ENCODE assay signal across 29 cellular contexts in the genomic region with DNA sequence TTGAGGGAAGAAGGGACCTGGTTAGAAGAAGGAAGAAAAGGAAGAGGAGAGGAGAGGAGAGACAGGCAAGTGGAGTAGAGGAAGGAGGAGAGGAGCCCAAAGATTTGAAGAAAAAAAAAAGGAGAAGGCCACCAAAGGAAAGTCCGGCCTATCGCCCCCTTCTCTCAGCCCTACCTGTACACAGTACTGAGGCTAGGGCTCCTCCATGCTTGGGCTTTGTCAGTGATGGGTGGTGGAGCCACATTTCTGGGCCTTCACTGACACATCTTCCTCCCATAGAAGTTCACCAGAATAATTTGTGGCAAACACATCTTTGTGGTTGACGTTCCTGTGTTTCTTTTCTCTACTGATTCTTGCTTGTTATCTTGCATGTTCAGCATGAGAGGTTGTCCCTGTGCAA.
DNase-seq lines count a peak whose midpoint lies in the region; ATAC-seq and TF ChIP-seq lines count a peak whose summit lies in the region.
"Had no signal": no experiment of that assay in that cellular context is flagged by ENCODE, and none has a peak within 500 bp of the region (broad histone marks: within the 10 kb centered on the region; RNA-seq: fewer than 3 reads in every experiment).

No MANE protein-coding gene starts in this region.

- intact Hi-C loops in esophagus squamous epithelium (cut with DNase I): no loop called here

- no peak overlapping the region for H3K4me3 ChIP-seq in esophagus squamous epithelium
- H3K4me3 ChIP-seq in subcutaneous abdominal adipose tissue (ENCODE audit: low read depth in 1 of 5, low read length in 5 of 5): no peak overlapping the region
- no peak overlapping the region for H3K4me3 ChIP-seq in tibial nerve
- H3K4me3 ChIP-seq: pancreas, upper lobe of left lung had no signal

- no peaks in the 10 kb centered on the region for H3K36me3 Mint-ChIP-seq in activated naive CD8-positive, alpha-beta T cell
- no peaks in the 10 kb centered on the region for H3K36me3 Mint-ChIP-seq in activated naive CD8-positive, alpha-beta T cell treated with anti-CD3 and anti-CD28 coated beads, Interleukin-2, amount 50 U/mL, for 24 hours (ENCODE audit: low read depth)
- H3K36me3 Mint-ChIP-seq: CD8-positive, alpha-beta memory T cell had no signal

- H3K27ac Mint-ChIP-seq in activated naive CD8-positive, alpha-beta T cell: peak overlapping the region; percentile 55
- no peak overlapping the region for H3K27ac Mint-ChIP-seq in activated naive CD8-positive, alpha-beta T cell treated with anti-CD3 and anti-CD28 coated beads, Interleukin-2, amount 50 U/mL, for 24 hours
- H3K27ac Mint-ChIP-seq: CD8-positive, alpha-beta memory T cell; nephron progenitor cell; T-helper 17 cell had no signal

- no peaks in the 10 kb centered on the region for H3K4me1 Mint-ChIP-seq in activated naive CD8-positive, alpha-beta T cell (ENCODE audit: low read depth)
- peaks cover 4% of the 10 kb centered on the region for H3K4me1 Mint-ChIP-seq in activated naive CD8-positive, alpha-beta T cell treated with anti-CD3 and anti-CD28 coated beads, Interleukin-2, amount 50 U/mL, for 24 hours
- H3K4me1 Mint-ChIP-seq: CD8-positive, alpha-beta memory T cell; T-helper 17 cell had no signal

- H3K9me3 ChIP-seq in esophagus squamous epithelium: no peaks in the 10 kb centered on the region
- no peaks in the 10 kb centered on the region for H3K9me3 ChIP-seq in subcutaneous abdominal adipose tissue (ENCODE audit: control insufficient read depth in 5 of 5, low read length in 5 of 5)
- no peaks in the 10 kb centered on the region for H3K9me3 ChIP-seq in tibial nerve
- H3K9me3 ChIP-seq: pancreas, upper lobe of left lung had no signal

- H3K4me1 ChIP-seq in esophagus squamous epithelium: peaks cover 0 to 8% (median 0%) of the 10 kb centered on the region in 3 donors
- H3K4me1 ChIP-seq in subcutaneous abdominal adipose tissue (ENCODE audit: control insufficient read depth in 5 of 5, insufficient read depth in 5 of 5, low read length in 5 of 5): peaks cover 0 to 22% (median 11%) of the 10 kb centered on the region in 5 donors
- H3K4me1 ChIP-seq in tibial nerve: peaks cover 0 to 14% (median 5%) of the 10 kb centered on the region in 4 donors
- H3K4me1 ChIP-seq: pancreas had no signal

- 71 to 86% methylated on average over 3 of the region's 3 CpGs for whole genome bisulfite sequencing in esophagus squamous epithelium, 2 donors
- WGBS in tibial nerve, 2 donors: 83 to 89% methylated on average over 3 of the region's 3 CpGs

- H3K27ac ChIP-seq in angular gyrus (ENCODE audit: low read depth, low read length) (peak overlapping the region; percentile 24), esophagus squamous epithelium (peak overlapping the region in 3 of 4 donors; percentile 17 to 30 (median 23)), subcutaneous abdominal adipose tissue (ENCODE audit: low read depth, low read length) (peak overlapping the region; percentile 91), tibial nerve (peak overlapping the region in 2 of 4 donors; percentile 50 to 51)
- H3K27ac ChIP-seq: pancreas had no signal

- peaks cover 6% of the 10 kb centered on the region for H3K27me3 Mint-ChIP-seq in activated naive CD8-positive, alpha-beta T cell
- H3K27me3 Mint-ChIP-seq in activated naive CD8-positive, alpha-beta T cell treated with anti-CD3 and anti-CD28 coated beads, Interleukin-2, amount 50 U/mL, for 24 hours: peaks cover 1% of the 10 kb centered on the region

- no peaks in the 10 kb centered on the region for H3K36me3 ChIP-seq in esophagus squamous epithelium
- H3K36me3 ChIP-seq in subcutaneous abdominal adipose tissue (ENCODE audit: control insufficient read depth in 5 of 5, insufficient read depth in 5 of 5, low read length in 5 of 5): peaks cover 0 to under 1% (median 0%) of the 10 kb centered on the region in 5 donors
- no peaks in the 10 kb centered on the region for H3K36me3 ChIP-seq in tibial nerve
- H3K36me3 ChIP-seq: pancreas, upper lobe of left lung had no signal

- H3K27me3 ChIP-seq in esophagus squamous epithelium: no peaks in the 10 kb centered on the region
- H3K27me3 ChIP-seq in subcutaneous abdominal adipose tissue (ENCODE audit: control insufficient read depth in 5 of 5, insufficient read depth in 4 of 5, low read length in 5 of 5): no peaks in the 10 kb centered on the region
- no peaks in the 10 kb centered on the region for H3K27me3 ChIP-seq in tibial nerve
- H3K27me3 ChIP-seq: pancreas, upper lobe of left lung had no signal

- no peak overlapping the region for H3K4me3 Mint-ChIP-seq in activated naive CD8-positive, alpha-beta T cell
- H3K4me3 Mint-ChIP-seq in activated naive CD8-positive, alpha-beta T cell treated with anti-CD3 and anti-CD28 coated beads, Interleukin-2, amount 50 U/mL, for 24 hours: no peak overlapping the region
- H3K4me3 Mint-ChIP-seq: CD8-positive, alpha-beta memory T cell; nephron progenitor cell; T-helper 17 cell had no signal

- H3K9me3 Mint-ChIP-seq in activated naive CD8-positive, alpha-beta T cell (ENCODE audit: low read depth): no peaks in the 10 kb centered on the region
- H3K9me3 Mint-ChIP-seq in activated naive CD8-positive, alpha-beta T cell treated with anti-CD3 and anti-CD28 coated beads, Interleukin-2, amount 50 U/mL, for 24 hours: peaks cover 3% of the 10 kb centered on the region
- H3K9me3 Mint-ChIP-seq: CD8-positive, alpha-beta memory T cell had no signal

- peak overlapping the region in 4 of 5 donors; percentile 28 to 80 (median 58) for H3K9ac ChIP-seq in subcutaneous abdominal adipose tissue (ENCODE audit: low read length in 5 of 5)

- ATAC-seq in activated naive CD8-positive, alpha-beta T cell treated with anti-CD3 and anti-CD28 coated beads, Interleukin-2, amount 50 U/mL, for 24 hours: no peak
- no peak for ATAC-seq in HG03520 (IDR thresholded peaks at IDR 0.05; ENCODE audit: unreplicated experiment)
- ATAC-seq: Panc1, T-helper 17 cell had no signal

- DNase-seq in activated naive CD8-positive, alpha-beta T cell treated with anti-CD3 and anti-CD28 coated beads, Interleukin-2, amount 50 U/mL, for 24 hours: no peak
- no peak for DNase-seq in esophagus squamous epithelium (lab: John Stamatoyannopoulos, UW)
- DNase-seq in COLO668 (lab: John Stamatoyannopoulos, UW; ENCODE audit: unreplicated experiment): no peak
- no peak for DNase-seq in tibial nerve (ENCODE audit: low spot score in 2 of 2)
- DNase-seq: activated CD4-positive, CD25-positive, alpha-beta regulatory T cell; activated CD8-positive, alpha-beta memory T cell treated with anti-CD3 and anti-CD28 coated beads for 24 hours; activated gamma-delta T cell treated with Interleukin-2 at 50 U/mL for 16 hours; activated T-cell treated with anti-CD3 and anti-CD28 coated beads for 4 hours; CD8-positive, alpha-beta memory T cell; central memory CD4-positive, alpha-beta T cell; DMS 273 treated with DMSO at 0.1 percent for 48 hours; EL; GOT3; hypothalamus; NCI-H146; NCI-H446; NCI-H748 treated with DMSO at 0.1 percent for 48 hours; nephron progenitor cell; pancreas; retina; SHP77; stimulated activated CD4-positive, alpha-beta T cell treated with anti-CD3 and anti-CD28 coated beads, Interleukin-2, amount 100 ng/mL, for 24 hours; T-helper 17 cell; upper lobe of left lung had no signal

- TF ChIP-seq POLR2A in esophagus squamous epithelium (IDR thresholded peaks at IDR 0.05) (no peak), tibial nerve (IDR thresholded peaks at IDR 0.05) (no peak)

- TF ChIP-seq CTCF in esophagus squamous epithelium (IDR thresholded peaks at IDR 0.05): no peak
- no peak for TF ChIP-seq CTCF in tibial nerve (IDR thresholded peaks at IDR 0.05)

- no peak for TF ChIP-seq EP300 in tibial nerve (IDR thresholded peaks at IDR 0.05)
